Comparison of ENCODE assay signal across 2 cellular contexts in the genomic region with DNA sequence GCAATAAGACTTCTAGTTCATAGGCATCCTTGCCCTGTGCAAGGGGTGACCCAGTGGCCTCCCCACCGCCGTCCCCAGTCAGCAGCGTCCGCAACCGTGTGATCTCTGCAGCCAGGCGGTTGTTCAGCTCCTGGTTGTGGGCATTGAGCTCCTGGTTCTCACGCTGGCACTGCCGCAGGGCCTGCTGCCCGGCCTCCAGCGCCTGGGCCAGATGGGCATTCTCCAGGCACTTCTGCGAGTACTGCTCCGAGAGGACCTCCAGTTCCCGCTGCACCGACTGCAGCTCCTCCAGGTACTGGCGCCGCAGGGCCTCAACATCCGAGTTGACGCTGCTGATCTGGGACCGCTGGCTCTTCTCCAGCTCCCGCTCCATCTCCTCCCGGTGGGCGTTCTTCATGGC. TPM values are rescaled to one million over a fixed set of nuclear protein-coding genes. Genes with fewer than 3 reads are reported as not detected.
"Had no signal": no experiment of that assay in that cellular context is flagged by ENCODE, and none has a peak within 500 bp of the region (broad histone marks: within the 10 kb centered on the region; RNA-seq: fewer than 3 reads in every experiment).

No MANE protein-coding gene starts in this region.

RNA-seq across cellular contexts. Expression of a gene that starts 6.4 kb away (rescaled TPM):
- total RNA-seq: HT-29 had no signal

RNA-seq across cellular contexts. Expression of a gene that starts 23.3 kb away (rescaled TPM):
- total RNA-seq: HT-29, K562 had no signal
